19 cellular contexts compared by ENCODE assay signal in genomic region chr1:210669951-210670350, GRCh38.
DNase-seq lines count a peak whose midpoint lies in the region; ATAC-seq and TF ChIP-seq lines count a peak whose summit lies in the region.
"Had no signal": no experiment of that assay in that cellular context is flagged by ENCODE, and none has a peak within 500 bp of the region (broad histone marks: within the 10 kb centered on the region; RNA-seq: fewer than 3 reads in every experiment).

No MANE protein-coding gene starts in this region.

- POLR2A ChIA-PET in MCF 10A (lab: Yijun Ruan, JAX), result no interaction called here

- H4K20me1 ChIP-seq in mammary epithelial cell (ENCODE audit: insufficient read depth, low read length), result no peaks in the 10 kb centered on the region

- DNase-seq in NCI-H1105 treated with DMSO at 0.1 percent for 48 hours (lab: John Stamatoyannopoulos, UW) (peak; percentile 12), NCI-H1105 (lab: John Stamatoyannopoulos, UW) (no peak), MCF 10A (ENCODE audit: unreplicated experiment) (peak; percentile 35), mammary epithelial cell (no peak), NCI-H69 (lab: John Stamatoyannopoulos, UW) (peak; percentile 63), NOMO-1 treated with dmso at 0.1 percent for 144 hours (lab: John Stamatoyannopoulos, UW; ENCODE audit: unreplicated experiment) (no peak)
- no peak for DNase-seq in effector CD4-positive, alpha-beta T cell
- DNase-seq: DMS79 treated with DMSO at 0.1 percent for 48 hours, NCI-H1436 treated with DMSO at 0.1 percent for 48 hours, NCI-H2107, NCI-H524 treated with DMSO at 0.1 percent for 48 hours, T-cell, T-helper 9 cell had no signal

- no peaks in the 10 kb centered on the region for H3K27me3 ChIP-seq in mammary epithelial cell (ENCODE audit: insufficient read depth, low read length)

- H3K4me3 Mint-ChIP-seq in MCF 10A (ENCODE audit: unreplicated experiment), result no peak overlapping the region
- H3K4me3 Mint-ChIP-seq: IgD-negative memory B cell, T-cell had no signal

- H3K4me1 Mint-ChIP-seq in MCF 10A (ENCODE audit: insufficient read depth, unreplicated experiment), result no peaks in the 10 kb centered on the region
- H3K4me1 Mint-ChIP-seq: IgD-negative memory B cell, T-cell had no signal

- H3K36me3 Mint-ChIP-seq in MCF 10A (ENCODE audit: insufficient read depth, unreplicated experiment), result no peaks in the 10 kb centered on the region

- no peaks in the 10 kb centered on the region for H3K36me3 ChIP-seq in mammary epithelial cell (ENCODE audit: insufficient read depth, low read length)

- TF ChIP-seq CTCF in MCF 10A (IDR thresholded peaks at IDR 0.05; ENCODE audit: unreplicated experiment) (no peak), mammary epithelial cell (conservative IDR thresholded peaks at IDR 0.05 in 1 of 2, IDR thresholded peaks at IDR 0.05 in 1 of 2; ENCODE audit: extremely low read depth in 1 of 2, insufficient read depth in 1 of 2, low read depth in 1 of 2, low read length in 2 of 2) (no peak)

- H3K27ac Mint-ChIP-seq in MCF 10A (ENCODE audit: low read depth, unreplicated experiment), result no peak overlapping the region
- H3K27ac Mint-ChIP-seq: IgD-negative memory B cell, T-cell had no signal

- dilution Hi-C loops in mammary epithelial cell (cut with HindIII; ENCODE audit: low sequenced_read_pairs), result no loop called here

- no peaks in the 10 kb centered on the region for H3K27me3 Mint-ChIP-seq in MCF 10A (ENCODE audit: insufficient read depth, unreplicated experiment)
- H3K27me3 Mint-ChIP-seq: IgD-negative memory B cell, T-cell had no signal

- H3K27ac ChIP-seq in mammary epithelial cell (ENCODE audit: insufficient read depth, low read depth, low read length), result no peak overlapping the region
- H3K27ac ChIP-seq: A549, HL-60, SK-N-MC had no signal

- no peaks in the 10 kb centered on the region for H3K79me2 ChIP-seq in mammary epithelial cell (ENCODE audit: insufficient read depth, low read length)

- BruUV-seq in MCF 10A (replicated peaks; lab: Mats Ljungman, UMichigan) (no TSS peak), mammary epithelial cell (replicated peaks; lab: Mats Ljungman, UMichigan) (no TSS peak)

- no peaks in the 10 kb centered on the region for H3K4me1 ChIP-seq in mammary epithelial cell (ENCODE audit: insufficient read depth, low read length)
- H3K4me1 ChIP-seq: A549 had no signal

- H3K9me3 ChIP-seq in mammary epithelial cell (replicated peaks; ENCODE audit: insufficient read depth, low read length), result no peaks in the 10 kb centered on the region
- H3K9me3 ChIP-seq: A549 had no signal

- no peak overlapping the region for H3K4me2 ChIP-seq in mammary epithelial cell (ENCODE audit: insufficient read depth, low read depth, low read length)
- H3K4me2 ChIP-seq: A549 had no signal

- CTCF ChIA-PET in MCF 10A (lab: Yijun Ruan, JAX), result interaction anchor here (0.7 to 1.1 kb wide), 3 partner anchors 12 to 188 kb away, joined by 3 read pairs; no protein-coding TSS in a partner anchor
- CTCF ChIA-PET in mammary epithelial cell (lab: Charles Lee; ENCODE audit: low non-redundant PET), result no interaction called here

- no peak overlapping the region for H3K9ac ChIP-seq in mammary epithelial cell (ENCODE audit: insufficient read depth, low read length)

- H2AFZ ChIP-seq in mammary epithelial cell (ENCODE audit: low read depth, low read length), result no peak overlapping the region

- intact Hi-C loops in MCF 10A (cut with micrococcal nuclease), result no loop called here
- intact Hi-C loops in mammary epithelial cell (cut with micrococcal nuclease), result no loop called here

- no peak for ATAC-seq in GM19395 (IDR thresholded peaks at IDR 0.05; ENCODE audit: unreplicated experiment)
- ATAC-seq: A549, HCT116, T-cell had no signal

- no peak overlapping the region for H3K4me3 ChIP-seq in mammary epithelial cell (replicated peaks in 1 of 3; ENCODE audit: insufficient read depth in 1 of 3, low read depth in 2 of 3, low read length in 3 of 3)
- H3K4me3 ChIP-seq: A549, SK-N-MC had no signal

- H3K9me3 Mint-ChIP-seq in MCF 10A (ENCODE audit: unreplicated experiment), result no peaks in the 10 kb centered on the region
- H3K9me3 Mint-ChIP-seq: T-cell had no signal

- in situ Hi-C loops in mammary epithelial cell (cut with MboI; ENCODE audit: low sequenced_read_pairs in 2 of 2), result no loop called here

Comparison
In these comparisons a context has a peak if more than half of its experiments do, and no peak if none do; other contexts are left out.
1. DNase-seq: peak in NCI-H1105 treated with DMSO at 0.1 percent for 48 hours (single experiment), MCF 10A (single experiment) and NCI-H69 (single experiment); none in NCI-H1105 (single experiment), mammary epithelial cell (single experiment), effector CD4-positive, alpha-beta T cell (single experiment) and NOMO-1 treated with dmso at 0.1 percent for 144 hours (single experiment).